ENCODE assay signal across 8 cellular contexts in genomic region chr19:31834070-31834469, GRCh38.
"Had no signal": no experiment of that assay in that cellular context is flagged by ENCODE, and none has a peak within 500 bp of the region (broad histone marks: within the 10 kb centered on the region; RNA-seq: fewer than 3 reads in every experiment).

No MANE protein-coding gene starts in this region.

- H3K27ac ChIP-seq: HL-60, KMS-11 had no signal

- H3K4me3 ChIP-seq: K562 had no signal

- DNase-seq: IMR-90, KBM-7, KG1 had no signal

- FAIRE-seq: HepG2, HTR-8/SVneo, K562 had no signal
